ENCODE assay signal across 14 cellular contexts in genomic region chr5:142969186-142969585, GRCh38.
"Had no signal": no experiment of that assay in that cellular context is flagged by ENCODE, and none has a peak within 500 bp of the region (broad histone marks: within the 10 kb centered on the region; RNA-seq: fewer than 3 reads in every experiment).

No MANE protein-coding gene starts in this region.

- H3K4me3 Mint-ChIP-seq: activated CD4-positive, alpha-beta T cell treated with anti-CD3 and anti-CD28 coated beads, Interleukin-2, amount 10 ng/mL, durations not matched to agents 7 days and 5 days; mesothelial cell of epicardium; WTC11 had no signal

- DNase-seq: activated CD4-positive, alpha-beta T cell treated with anti-CD3 and anti-CD28 coated beads, Interleukin-2, amount 10 ng/mL, durations not matched to agents 7 days and 5 days; activated naive CD4-positive, alpha-beta T cell; activated T-cell treated with anti-CD3 and anti-CD28 coated beads, Interleukin-2, amount 50 U/mL, for 48 hours; cortex of kidney; hypothalamus; lower lobe of right lung; posterior cingulate gyrus; substantia nigra; upper lobe of left lung had no signal

- H3K9me3 ChIP-seq: lower lobe of right lung, upper lobe of left lung had no signal

- H3K4me1 Mint-ChIP-seq: WTC11 had no signal

- H3K27me3 Mint-ChIP-seq: activated CD4-positive, alpha-beta T cell treated with anti-CD3 and anti-CD28 coated beads, Interleukin-2, amount 10 ng/mL, durations not matched to agents 7 days and 5 days had no signal

- H3K27ac ChIP-seq: cardiac muscle cell, skin epidermis had no signal

- H3K4me3 ChIP-seq: cardiac muscle cell, lower lobe of right lung, skin epidermis, upper lobe of left lung had no signal

- H3K36me3 Mint-ChIP-seq: mesothelial cell of epicardium, WTC11 had no signal

- H3K9me3 Mint-ChIP-seq: activated CD4-positive, alpha-beta T cell treated with anti-CD3 and anti-CD28 coated beads, Interleukin-2, amount 10 ng/mL, durations not matched to agents 7 days and 5 days; mesothelial cell of epicardium; WTC11 had no signal

- H3K27ac Mint-ChIP-seq: activated CD4-positive, alpha-beta T cell treated with anti-CD3 and anti-CD28 coated beads, Interleukin-2, amount 10 ng/mL, durations not matched to agents 7 days and 5 days; mesothelial cell of epicardium had no signal

- ATAC-seq: esophagus mucosa, lower lobe of right lung, WTC11 had no signal

- H3K36me3 ChIP-seq: cardiac muscle cell, lower lobe of right lung, upper lobe of left lung had no signal

- H3K27me3 ChIP-seq: cardiac muscle cell, upper lobe of left lung had no signal
